Comparison of ENCODE assay signal across 18 cellular contexts in the genomic region with DNA sequence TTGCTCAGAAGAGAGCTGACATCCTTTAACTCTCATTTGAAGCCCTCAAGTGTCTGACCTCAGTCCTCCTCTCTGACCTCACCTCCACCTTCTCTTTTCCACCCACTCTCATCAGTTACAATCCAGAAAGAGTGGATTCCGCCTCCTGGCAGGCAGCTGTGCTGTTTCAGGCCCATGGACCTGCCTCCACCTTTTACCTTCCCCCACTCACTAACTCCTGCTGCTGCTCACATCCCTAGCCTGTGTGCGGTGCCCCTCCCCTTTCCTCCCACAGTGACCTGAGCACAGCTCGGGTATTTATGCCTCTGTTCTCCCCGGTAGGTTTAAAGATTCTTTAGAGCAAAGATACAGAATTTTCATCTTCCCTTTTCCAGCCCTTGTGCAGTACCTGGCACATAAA.
DNase-seq lines count a peak whose midpoint lies in the region; ATAC-seq and TF ChIP-seq lines count a peak whose summit lies in the region.
"Had no signal": no experiment of that assay in that cellular context is flagged by ENCODE, and none has a peak within 500 bp of the region (broad histone marks: within the 10 kb centered on the region; RNA-seq: fewer than 3 reads in every experiment).

No MANE protein-coding gene starts in this region.

- H3K36me3 ChIP-seq in heart right ventricle, result no peaks in the 10 kb centered on the region
- no peaks in the 10 kb centered on the region for H3K36me3 ChIP-seq in iPS-20b (ENCODE audit: insufficient read depth, low read depth, low read length)
- H3K36me3 ChIP-seq: pancreas, tibial artery had no signal

- ATAC-seq in left ventricle myocardium superior (peak; percentile 60), heart right ventricle (no peak), HG02678 (IDR thresholded peaks at IDR 0.05; ENCODE audit: unreplicated experiment) (no peak), GM18517 (IDR thresholded peaks at IDR 0.05; ENCODE audit: unreplicated experiment) (no peak)
- ATAC-seq in stimulated activated naive CD8-positive, alpha-beta T cell treated with anti-CD3 and anti-CD28 coated beads, Interleukin-15, Interleukin-2, amounts not matched to agents 100 U/mL and 50 U/mL, for 24 hours, result no peak
- ATAC-seq: left lobe of liver, pancreas had no signal

- WGBS in heart right ventricle, 2 donors, result 49 to 51% methylated on average over 4 of the region's 4 CpGs

- TF ChIP-seq CTCF in heart right ventricle (IDR thresholded peaks at IDR 0.05), result no peak

- H3K4me1 ChIP-seq in heart right ventricle (peaks cover 0 to 13% (median 0%) of the 10 kb centered on the region in 9 donors), iPS-20b (ENCODE audit: insufficient read depth, low read length) (peaks cover 10% of the 10 kb centered on the region; the same call in 1 of the 2 replicates)
- H3K4me1 ChIP-seq: pancreas had no signal

- DNase-seq in left ventricle myocardium superior, result no peak
- no peak for DNase-seq in heart right ventricle
- peak; percentile 53 for DNase-seq in NCI-H510A (lab: John Stamatoyannopoulos, UW)
- DNase-seq in stimulated activated naive CD8-positive, alpha-beta T cell treated with anti-CD3 and anti-CD28 coated beads, Interleukin-15, Interleukin-2, amounts not matched to agents 100 U/mL and 50 U/mL, for 24 hours, result peak; percentile 4
- DNase-seq in cerebellar cortex (ENCODE audit: low spot score), result no peak
- DNase-seq: activated CD8-positive, alpha-beta memory T cell treated with anti-CD3 and anti-CD28 coated beads for 24 hours; AML-193; amniotic stem cell; central memory CD4-positive, alpha-beta T cell; COR-L47; effector CD8-positive, alpha-beta T cell; IMR-90; pancreas; tibial artery had no signal

- H3K27ac ChIP-seq in heart right ventricle, result no peak overlapping the region
- peak overlapping the region; percentile 46 for H3K27ac ChIP-seq in iPS-20b (ENCODE audit: low read length)
- H3K27ac ChIP-seq: pancreas, tibial artery had no signal

- intact Hi-C loops in left ventricle myocardium superior (cut with micrococcal nuclease), result no loop called here
- intact Hi-C loops in heart right ventricle (cut with DNase I), result loop anchor here in 1 of 10 donors (5.0 kb wide), 1 partner anchor 51 kb away; no protein-coding TSS in a partner anchor

- H3K27me3 ChIP-seq in heart right ventricle (no peaks in the 10 kb centered on the region), iPS-20b (ENCODE audit: insufficient read depth, low read length) (no peaks in the 10 kb centered on the region)
- H3K27me3 ChIP-seq: pancreas, tibial artery had no signal

- no peak overlapping the region for H3K4me3 ChIP-seq in heart right ventricle
- peak overlapping the region; percentile 23; the same call in 1 of the 2 replicates for H3K4me3 ChIP-seq in iPS-20b (ENCODE audit: low read length)
- H3K4me3 ChIP-seq: pancreas, tibial artery had no signal

- H3K9me3 ChIP-seq in heart right ventricle (peaks cover 0 to 3% (median 0%) of the 10 kb centered on the region in 11 donors), iPS-20b (ENCODE audit: insufficient read depth, low read depth, low read length) (no peaks in the 10 kb centered on the region)
- H3K9me3 ChIP-seq: pancreas, tibial artery had no signal

- H3K9ac ChIP-seq in iPS-20b (ENCODE audit: low read depth, low read length), result peak overlapping the region; percentile 35; the same call in 1 of the 2 replicates

Comparison
In these comparisons a context has a peak if more than half of its experiments do, and no peak if none do; other contexts are left out.
1. DNase-seq: peak in NCI-H510A (single experiment) and stimulated activated naive CD8-positive, alpha-beta T cell treated with anti-CD3 and anti-CD28 coated beads, Interleukin-15, Interleukin-2, amounts not matched to agents 100 U/mL and 50 U/mL, for 24 hours (single experiment); none in left ventricle myocardium superior (single experiment), heart right ventricle (0 of 2) and cerebellar cortex (single experiment).